In the genomic region with DNA sequence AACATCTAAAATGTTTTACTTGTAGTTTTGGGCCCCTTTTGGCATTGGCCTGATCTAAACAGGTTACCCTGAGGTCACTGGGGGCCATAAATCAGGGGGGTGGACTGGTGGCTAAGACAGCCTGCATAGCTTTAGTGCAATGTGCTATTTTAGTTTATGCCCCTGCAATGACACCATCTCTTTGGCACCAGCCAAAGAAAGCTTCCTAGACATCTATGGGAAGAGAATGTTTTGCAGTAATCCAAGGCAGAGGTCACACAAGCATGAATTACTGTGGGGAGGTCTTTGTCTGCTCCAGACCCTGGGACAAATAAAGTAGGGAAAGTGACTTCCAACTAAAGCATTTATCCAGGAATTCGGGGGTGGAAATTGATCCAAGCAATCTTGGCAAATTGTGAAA, we compare ENCODE assay signal across 12 cellular contexts. TPM values are rescaled to one million over a fixed set of nuclear protein-coding genes. Genes with fewer than 3 reads are reported as not detected.
DNase-seq lines count a peak whose midpoint lies in the region; ATAC-seq, FAIRE-seq and TF ChIP-seq lines count a peak whose summit lies in the region.
"Had no signal": no experiment of that assay in that cellular context is flagged by ENCODE, and none has a peak within 500 bp of the region (broad histone marks: within the 10 kb centered on the region; RNA-seq: fewer than 3 reads in every experiment).

No MANE protein-coding gene starts in this region.

- WGBS in liver, result 39% methylated on average over 1 of the region's 1 CpG
- 0% methylated on average over 1 of the region's 1 CpG for WGBS in HepG2 (ENCODE audit: low lambda C conversion rate)

- TF ChIP-seq EP300 in HepG2 (IDR thresholded peaks at IDR 0.05; ENCODE audit: low read depth in 2 of 2, low read length in 2 of 2) (no peak), HepG2 (CRISPR knock-in tag; IDR thresholded peaks at IDR 0.05; ENCODE audit: borderline replicate concordance) (no peak)

- H3K9ac ChIP-seq in liver (ENCODE audit: low read depth in 1 of 2, low read length in 2 of 2) (no peak overlapping the region), HepG2 (ENCODE audit: insufficient read depth, low read depth, low read length) (no peak overlapping the region), astrocyte (ENCODE audit: low read length) (no peak overlapping the region)

- H3K27me3 Mint-ChIP-seq in astrocyte (ENCODE audit: low read depth, unreplicated experiment), result no peaks in the 10 kb centered on the region

- H3K4me3 ChIP-seq in liver (ENCODE audit: low read depth in 1 of 3, low read length in 3 of 3) (no peak overlapping the region), HepG2 (replicated peaks in 1 of 3; ENCODE audit: insufficient read depth in 1 of 3, low read depth in 2 of 3, low read length in 3 of 3) (no peak overlapping the region), astrocyte (ENCODE audit: insufficient read depth, low read depth, low read length) (no peak overlapping the region)

- TF ChIP-seq RAD21 in liver (IDR thresholded peaks at IDR 0.05) (no peak), HepG2 (CRISPR knock-in tag; IDR thresholded peaks at IDR 0.05) (no peak)

- POLR2A ChIA-PET in HepG2 (lab: Yijun Ruan, JAX), result no interaction called here

- H3K27me3 ChIP-seq in liver (ENCODE audit: control insufficient read depth in 4 of 4, insufficient read depth in 4 of 4, low read length in 3 of 4) (peaks cover 0 to 3% (median 0%) of the 10 kb centered on the region in 4 donors), HepG2 (ENCODE audit: control insufficient read depth in 1 of 2, insufficient read depth in 2 of 2, low read length in 2 of 2) (0 out of 5 replicates have a peak, but pooled peaks cover 0 to 2% of the 10 kb centered on the region in 2 experiments), astrocyte (ENCODE audit: insufficient read depth, low read length) (no peaks in the 10 kb centered on the region)

- H2AFZ ChIP-seq in HepG2 (ENCODE audit: low read length), result no peak overlapping the region
- H2AFZ ChIP-seq in astrocyte (ENCODE audit: low read depth, low read length), result no peak overlapping the region

- H3K9me3 ChIP-seq in liver (ENCODE audit: control insufficient read depth in 4 of 4, low read length in 3 of 4) (no peaks in the 10 kb centered on the region), HepG2 (ENCODE audit: low read length) (no peaks in the 10 kb centered on the region), astrocyte (ENCODE audit: insufficient read depth, low read depth, low read length) (no peaks in the 10 kb centered on the region)

- no peak for FAIRE-seq in HepG2 (lab: Jason Lieb, UNC)
- FAIRE-seq in astrocyte (lab: Jason Lieb, UNC), result peak; percentile 45
- no peak for FAIRE-seq in GM12892 (lab: Jason Lieb, UNC)

- DNase-seq in HepG2 (ENCODE audit: low spot score), result no peak
- peak; percentile 87 for DNase-seq in astrocyte (ENCODE audit: low read depth)
- peak; percentile 69 for DNase-seq in left kidney (ENCODE audit: low read depth, low spot score)
- DNase-seq in stimulated activated CD4-positive, alpha-beta T cell treated with anti-CD3 and anti-CD28 coated beads, Interleukin-4, amount 100 ng/mL, for 24 hours, result no peak
- DNase-seq in GM12892 (ENCODE audit: insufficient read length), result no peak
- no peak for DNase-seq in SHP77 (lab: John Stamatoyannopoulos, UW)
- DNase-seq: activated CD4-positive, CD25-positive, alpha-beta regulatory T cell; cortex of kidney; Kasumi-1; stimulated activated CD4-positive, alpha-beta T cell treated with anti-CD3 and anti-CD28 coated beads, Interleukin-4, amount 100 ng/mL, for 4 hours had no signal

- H3K79me2 ChIP-seq in HepG2 (ENCODE audit: insufficient read depth, low read length) (no peaks in the 10 kb centered on the region), astrocyte (ENCODE audit: insufficient read depth, low read length) (no peaks in the 10 kb centered on the region)

- in situ Hi-C loops in HepG2 (cut with HindIII; ENCODE audit: extremely low pct_ligation_motif_present, low pct_unique_long_range_greater_than_20kb), result no loop called here

- TF ChIP-seq POLR2A in HepG2 (IDR thresholded peaks at IDR 0.05; ENCODE audit: insufficient read depth in 1 of 2, low read depth in 2 of 2, low read length in 2 of 2) (no peak), GM12892 (IDR thresholded peaks at IDR 0.05; ENCODE audit: low read depth, low read length) (no peak)

- no peak for TF ChIP-seq CTCF in liver (IDR thresholded peaks at IDR 0.05; ENCODE audit: low read depth, low read length, missing input control)
- no peak for TF ChIP-seq CTCF in HepG2 (CRISPR knock-in tag; IDR thresholded peaks at IDR 0.05)
- TF ChIP-seq CTCF in astrocyte (IDR thresholded peaks at IDR 0.05; ENCODE audit: insufficient read depth, low read depth, low read length), result no peak

- H3K4me1 Mint-ChIP-seq in astrocyte (ENCODE audit: low read depth, unreplicated experiment), result peaks cover 34% of the 10 kb centered on the region

- H3K9me3 Mint-ChIP-seq in astrocyte (ENCODE audit: unreplicated experiment), result peaks cover 2% of the 10 kb centered on the region

- no peak overlapping the region for H3K4me2 ChIP-seq in HepG2 (ENCODE audit: low read depth, low read length)
- H3K4me2 ChIP-seq in astrocyte (ENCODE audit: low read length), result peak overlapping the region; percentile 45

- H3K4me1 ChIP-seq in liver (ENCODE audit: control insufficient read depth in 4 of 4, insufficient read depth in 4 of 4, low read length in 3 of 4) (no peaks in the 10 kb centered on the region), HepG2 (ENCODE audit: insufficient read depth, low read length) (peaks cover 12% of the 10 kb centered on the region), astrocyte (ENCODE audit: insufficient read depth, low read length) (peaks cover 30% of the 10 kb centered on the region)

- intact Hi-C loops in HepG2 (cut with micrococcal nuclease; ENCODE audit: unreplicated experiment), result no loop called here

- H3K27ac ChIP-seq in liver (ENCODE audit: low read depth in 1 of 2, low read length in 2 of 2), result no peak overlapping the region
- no peak overlapping the region for H3K27ac ChIP-seq in HepG2 (ENCODE audit: extremely low read length, insufficient read depth, low read length)
- H3K27ac ChIP-seq in astrocyte (ENCODE audit: low read depth, low read length), result peak overlapping the region; percentile 43

- no TSS peak for BruUV-seq in HepG2 (replicated peaks; lab: Mats Ljungman, UMichigan)

- H3K36me3 ChIP-seq in liver (ENCODE audit: control insufficient read depth in 4 of 4, insufficient read depth in 3 of 4, low read depth in 1 of 4, low read length in 3 of 4) (no peaks in the 10 kb centered on the region), HepG2 (replicated peaks in 1 of 2; ENCODE audit: control insufficient read depth in 1 of 2, insufficient read depth in 2 of 2, low read length in 2 of 2) (no peaks in the 10 kb centered on the region), astrocyte (ENCODE audit: insufficient read depth, low read length) (no peaks in the 10 kb centered on the region)

- ATAC-seq in HepG2 (no peak), HG03520 (IDR thresholded peaks at IDR 0.05; ENCODE audit: unreplicated experiment) (no peak)

- H4K20me1 ChIP-seq in HepG2 (ENCODE audit: insufficient read depth, low read length), result no peaks in the 10 kb centered on the region
- H4K20me1 ChIP-seq in astrocyte (ENCODE audit: insufficient read depth, low read length), result no peaks in the 10 kb centered on the region

- no peaks in the 10 kb centered on the region for H3K36me3 Mint-ChIP-seq in astrocyte (ENCODE audit: low read depth, unreplicated experiment)

- no peak overlapping the region for H3K27ac Mint-ChIP-seq in astrocyte (ENCODE audit: unreplicated experiment)

- H3K4me3 Mint-ChIP-seq in astrocyte (ENCODE audit: unreplicated experiment), result no peak overlapping the region

- CTCF ChIA-PET in HepG2 (lab: Yijun Ruan, JAX; ENCODE audit: low intra/inter-chr PET ratio, low total read pairs), result no interaction called here

TF ChIP-seq in liver, 16 proteins besides CTCF, POLR2A, EP300 and RAD21:
- TF ChIP-seq NR2F2 (IDR thresholded peaks at IDR 0.05) (peak; percentile 9), EGR1 (IDR thresholded peaks at IDR 0.05; ENCODE audit: low read depth in 2 of 2) (no peak)

RNA-seq across cellular contexts. Expression of gene RIPOR2, which starts 5.4 kb away (rescaled TPM):
- 10 to 100 TPM in 1 of 2 donors, 1 to 10 TPM in 1; 5.1 to 10.9 TPM for total RNA-seq in liver
- 1 to 10 TPM; 1.6 to 2.3 TPM for polyA plus RNA-seq in liver
- 0.02 and 0.06 TPM in 2 replicates for total RNA-seq in HepG2 (2016; rRNA removed; fragmentation: Illumina TruSeq; extraction: Trizol)
- not detected in 2 replicates for total RNA-seq in HepG2 (2016; cell fraction: cytosol; rRNA removed; fragmentation: Illumina TruSeq; extraction: Trizol; ENCODE audit: low read depth)
- 0.03 and 0.09 TPM in 2 replicates for total RNA-seq in HepG2 (2016; cell fraction: insoluble cytoplasmic fraction; rRNA removed; fragmentation: Illumina TruSeq; extraction: Trizol)
- total RNA-seq in HepG2 (2016; cell fraction: membrane; rRNA removed; fragmentation: Illumina TruSeq; extraction: Trizol), result not detected in 2 replicates
- total RNA-seq in HepG2 (2016; cell fraction: nucleus; rRNA removed; fragmentation: Illumina TruSeq; extraction: Trizol), result not detected in 2 replicates
- 0.05 and 0.16 TPM in 2 replicates for polyA plus RNA-seq in HepG2 (2011; rRNA removed)
- polyA plus RNA-seq in HepG2 (2011; cell fraction: cytosol; rRNA removed), result 0.01 and 0.03 TPM in 2 replicates
- not detected in 2 replicates for polyA plus RNA-seq in HepG2 (2011; cell fraction: nucleus; rRNA removed)
- polyA plus RNA-seq in HepG2 (2012), result 0.05 TPM in 2 replicates
- 0.02 TPM in 1 of 2 replicates, not detected in the other for polyA plus RNA-seq in HepG2 (2016; cell fraction: cytosol; fragmentation: Illumina TruSeq; extraction: Trizol; ENCODE audit: low read depth)
- polyA plus RNA-seq in HepG2 (2016; cell fraction: insoluble cytoplasmic fraction; fragmentation: Illumina TruSeq; extraction: Trizol; ENCODE audit: low read depth), result 0.07 TPM in 1 of 2 replicates, not detected in the other
- polyA plus RNA-seq in HepG2 (2016; cell fraction: membrane; fragmentation: Illumina TruSeq; extraction: Trizol; ENCODE audit: low read depth), result 0.03 TPM in 1 of 2 replicates, not detected in the other
- 0.18 TPM in 1 of 2 replicates, not detected in the other for polyA plus RNA-seq in HepG2 (2016; cell fraction: nucleus; fragmentation: Illumina TruSeq; extraction: Trizol; ENCODE audit: insufficient read depth, low read depth)
- 0.33 TPM in 1 of 2 replicates, not detected in the other for polyA minus RNA-seq in HepG2 (2011; rRNA and poly(A)+ RNA removed; ENCODE audit: low replicate concordance)
- not detected in 2 replicates for polyA minus RNA-seq in HepG2 (2011; cell fraction: cytosol; rRNA and poly(A)+ RNA removed)
- polyA minus RNA-seq in HepG2 (2011; cell fraction: nucleus; rRNA and poly(A)+ RNA removed), result not detected in 2 replicates
- 0.29 and 0.95 TPM in 2 replicates for total RNA-seq in astrocyte
- polyA plus RNA-seq in GM12892 (2012; ENCODE audit: missing spikeins), result 25.6 TPM

Comparison
In these comparisons a context has a peak if more than half of its experiments do, and no peak if none do; other contexts are left out.
1. DNase-seq: peak in astrocyte (single experiment) and left kidney (single experiment); none in HepG2 (single experiment), stimulated activated CD4-positive, alpha-beta T cell treated with anti-CD3 and anti-CD28 coated beads, Interleukin-4, amount 100 ng/mL, for 24 hours (single experiment), GM12892 (single experiment) and SHP77 (0 of 2).